ENCODE assay signal across 8 cellular contexts in genomic region chr1:24743404-24744211, GRCh38. TPM values are rescaled to one million over a fixed set of nuclear protein-coding genes. Genes with fewer than 3 reads are reported as not detected.
DNase-seq lines count a peak whose midpoint lies in the region; ATAC-seq and TF ChIP-seq lines count a peak whose summit lies in the region.

No MANE protein-coding gene starts in this region.

- H3K36me3 ChIP-seq in skeletal muscle tissue (ENCODE audit: control insufficient read depth in 3 of 3, insufficient read depth in 3 of 3, low read length in 3 of 3) (no peaks in the 10 kb centered on the region), adrenal gland (replicated peaks in 1 of 2) (no peaks in the 10 kb centered on the region)

- TF ChIP-seq CTCF in foreskin fibroblast (IDR thresholded peaks at IDR 0.05; ENCODE audit: low read depth, low read length) (no peak), adrenal gland (IDR thresholded peaks at IDR 0.05) (no peak)

- H3K4me1 Mint-ChIP-seq in activated CD4-positive, alpha-beta T cell treated with anti-CD3 and anti-CD28 coated beads, Interleukin-2, amount 10 ng/mL, durations not matched to agents 24 days and 14 days, result peaks cover 46% of the 10 kb centered on the region

- peak; percentile 58 for DNase-seq in activated CD4-positive, alpha-beta T cell treated with anti-CD3 and anti-CD28 coated beads, Interleukin-2, amount 10 ng/mL, durations not matched to agents 24 days and 14 days
- no peak for DNase-seq in activated CD4-positive, alpha-beta T cell treated with anti-CD3 and anti-CD28 coated beads, Interleukin-2, amount 50 U/mL, for 4 hours
- peak; percentile 84 for DNase-seq in SK-MEL-5 (ENCODE audit: low read depth, low spot score)
- DNase-seq in foreskin fibroblast, result peak; percentile 82 to 93
- no peak for DNase-seq in adrenal gland
- DNase-seq in activated gamma-delta T cell (lab: John Stamatoyannopoulos, UW), result no peak

- in situ Hi-C loops in SK-MEL-5 (cut with HindIII; ENCODE audit: low pct_unique_long_range_greater_than_20kb, low sequenced_read_pairs), result no loop called here

- no peaks in the 10 kb centered on the region for H3K36me3 Mint-ChIP-seq in activated CD4-positive, alpha-beta T cell treated with anti-CD3 and anti-CD28 coated beads, Interleukin-2, amount 10 ng/mL, durations not matched to agents 24 days and 14 days (ENCODE audit: low read depth)

- H3K27me3 Mint-ChIP-seq in activated CD4-positive, alpha-beta T cell treated with anti-CD3 and anti-CD28 coated beads, Interleukin-2, amount 10 ng/mL, durations not matched to agents 24 days and 14 days, result no peaks in the 10 kb centered on the region

- no peaks in the 10 kb centered on the region for H3K9me3 Mint-ChIP-seq in activated CD4-positive, alpha-beta T cell treated with anti-CD3 and anti-CD28 coated beads, Interleukin-2, amount 10 ng/mL, durations not matched to agents 24 days and 14 days

- H3K27me3 ChIP-seq in skeletal muscle tissue (ENCODE audit: control insufficient read depth in 3 of 3, insufficient read depth in 3 of 3, low read length in 3 of 3) (no peaks in the 10 kb centered on the region), adrenal gland (no peaks in the 10 kb centered on the region)

- peak overlapping the region; percentile 67 for H3K27ac Mint-ChIP-seq in activated CD4-positive, alpha-beta T cell treated with anti-CD3 and anti-CD28 coated beads, Interleukin-2, amount 10 ng/mL, durations not matched to agents 24 days and 14 days

- H3K9ac ChIP-seq in skeletal muscle tissue (ENCODE audit: low read depth in 1 of 3, low read length in 3 of 3), result no peak overlapping the region

- H3K4me3 Mint-ChIP-seq in activated CD4-positive, alpha-beta T cell treated with anti-CD3 and anti-CD28 coated beads, Interleukin-2, amount 10 ng/mL, durations not matched to agents 24 days and 14 days, result peak overlapping the region; percentile 60

- WGBS in adrenal gland, 4 donors, result 58 to 85% (median 72%) methylated on average over 9 to 10 of the region's 10 CpGs

- H3K4me3 ChIP-seq in foreskin fibroblast (ENCODE audit: low read depth in 1 of 2, low read length in 2 of 2) (peak overlapping the region; percentile 18 to 21), skeletal muscle tissue (ENCODE audit: low read length in 3 of 3) (no peak overlapping the region), adrenal gland (no peak overlapping the region)

- H3K27ac ChIP-seq in skeletal muscle tissue (ENCODE audit: low read depth, low read length) (peak overlapping the region; percentile 15), adrenal gland (peak overlapping the region in 2 of 5 donors; percentile 41 to 71)

- peaks cover 3 to 10% (median 6%) of the 10 kb centered on the region in 3 donors for H3K4me1 ChIP-seq in skeletal muscle tissue (ENCODE audit: control insufficient read depth in 3 of 3, insufficient read depth in 3 of 3, low read length in 3 of 3)
- H3K4me1 ChIP-seq in adrenal gland (replicated peaks in 1 of 2), result peaks cover 0 to 23% of the 10 kb centered on the region in 2 donors

- H3K9me3 ChIP-seq in skeletal muscle tissue (ENCODE audit: control insufficient read depth in 3 of 3, low read length in 3 of 3) (no peaks in the 10 kb centered on the region), adrenal gland (replicated peaks in 1 of 3) (no peaks in the 10 kb centered on the region)

- TF ChIP-seq POLR2A in adrenal gland (IDR thresholded peaks at IDR 0.05), result no peak

- intact Hi-C loops in activated CD4-positive, alpha-beta T cell treated with anti-CD3 and anti-CD28 coated beads, Interleukin-2, amount 10 ng/mL, durations not matched to agents 24 days and 14 days (cut with micrococcal nuclease), result loop anchor here (2.0 to 10.0 kb wide), 2 partner anchors 211 to 489 kb away; partner anchors contain the start of gene SYF2
- intact Hi-C loops in adrenal gland (cut with DNase I), result no loop called here

- ATAC-seq in GM19467 (IDR thresholded peaks at IDR 0.05; ENCODE audit: unreplicated experiment), result no peak

RNA-seq across cellular contexts. Expression of gene CLIC4, which starts 1.6 kb away (rescaled TPM):
- total RNA-seq in activated CD4-positive, alpha-beta T cell treated with anti-CD3 and anti-CD28 coated beads, Interleukin-2, amount 10 ng/mL, durations not matched to agents 24 days and 14 days, result 15.7 and 17.4 TPM in 2 replicates
- 123 and 124 TPM in 2 replicates for total RNA-seq in SK-MEL-5 (2014; rRNA removed; shearing (Covaris generic))
- polyA plus RNA-seq in SK-MEL-5 (2015; cell fraction: cytosol; rRNA removed), result 133 and 160 TPM in 2 replicates
- polyA plus RNA-seq in SK-MEL-5 (2015; cell fraction: nucleus; rRNA removed), result 33.2 and 38.2 TPM in 2 replicates
- 99.2 TPM for total RNA-seq in skeletal muscle tissue
- total RNA-seq in adrenal gland, result 100 to 1,000 TPM in 6 of 8 donors, 10 to 100 TPM in 2; 91.3 to 166 (median 122) TPM
- polyA plus RNA-seq in adrenal gland, result 100 to 1,000 TPM in 1 of 3 donors, 10 to 100 TPM in 2; 27.5 to 108 (median 32.4) TPM

Comparison
In these comparisons a context has a peak if more than half of its experiments do, and no peak if none do; other contexts are left out.
1. DNase-seq: peak in activated CD4-positive, alpha-beta T cell treated with anti-CD3 and anti-CD28 coated beads, Interleukin-2, amount 10 ng/mL, durations not matched to agents 24 days and 14 days (single experiment), SK-MEL-5 (single experiment) and foreskin fibroblast (2 of 2); none in activated CD4-positive, alpha-beta T cell treated with anti-CD3 and anti-CD28 coated beads, Interleukin-2, amount 50 U/mL, for 4 hours (0 of 2), adrenal gland (0 of 7) and activated gamma-delta T cell (single experiment).
2. H3K4me3 ChIP-seq: peak in foreskin fibroblast (2 of 2); none in skeletal muscle tissue (0 of 3) and adrenal gland (0 of 4).